Comparison of ENCODE assay signal across 8 cellular contexts in the genomic region with DNA sequence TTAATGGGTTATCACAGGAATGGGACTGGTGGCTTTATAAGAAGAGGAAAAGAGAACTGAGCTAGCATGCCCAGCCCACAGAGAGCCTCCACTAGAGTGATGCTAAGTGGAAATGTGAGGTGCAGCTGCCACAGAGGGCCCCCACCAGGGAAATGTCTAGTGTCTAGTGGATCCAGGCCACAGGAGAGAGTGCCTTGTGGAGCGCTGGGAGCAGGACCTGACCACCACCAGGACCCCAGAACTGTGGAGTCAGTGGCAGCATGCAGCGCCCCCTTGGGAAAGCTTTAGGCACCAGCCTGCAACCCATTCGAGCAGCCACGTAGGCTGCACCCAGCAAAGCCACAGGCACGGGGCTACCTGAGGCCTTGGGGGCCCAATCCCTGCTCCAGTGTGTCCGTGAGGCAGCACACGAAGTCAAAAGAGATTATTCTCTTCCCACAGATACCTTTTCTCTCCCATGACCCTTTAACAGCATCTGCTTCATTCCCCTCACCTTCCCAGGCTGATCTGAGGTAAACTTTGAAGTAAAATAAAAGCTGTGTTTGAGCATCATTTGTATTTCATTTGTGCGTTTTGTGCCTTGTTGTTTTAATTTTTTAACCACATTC. TPM values are rescaled to one million over a fixed set of nuclear protein-coding genes. Genes with fewer than 3 reads are reported as not detected.
DNase-seq lines count a peak whose midpoint lies in the region; ATAC-seq, FAIRE-seq and TF ChIP-seq lines count a peak whose summit lies in the region.

No MANE protein-coding gene starts in this region.

- DNase-seq in RWPE2 (ENCODE audit: low spot score) (no peak), progenitor cell of endocrine pancreas (ENCODE audit: low spot score, unreplicated experiment) (no peak), H54 (ENCODE audit: insufficient read length, low spot score) (no peak), NCI-H1417 treated with DMSO at 0.1 percent for 48 hours (lab: John Stamatoyannopoulos, UW) (no peak)
- DNase-seq in central memory CD8-positive, alpha-beta T cell (ENCODE audit: low spot score in 2 of 2), result peak; percentile 36 to 40

- peaks cover 82% of the 10 kb centered on the region for H3K4me1 Mint-ChIP-seq in central memory CD8-positive, alpha-beta T cell
- H3K4me1 Mint-ChIP-seq in progenitor cell of endocrine pancreas (ENCODE audit: low read depth), result peaks cover 6% of the 10 kb centered on the region

- no peak overlapping the region for H3K4me3 ChIP-seq in RWPE2 (ENCODE audit: severe bottlenecking)

- H3K4me1 ChIP-seq in RWPE2 (ENCODE audit: insufficient read depth, poor library complexity, severe bottlenecking), result peaks cover 18% of the 10 kb centered on the region

- no peaks in the 10 kb centered on the region for H3K27me3 ChIP-seq in RWPE2 (ENCODE audit: insufficient read depth, poor library complexity, severe bottlenecking)

- TF ChIP-seq POLR2A in H54 (IDR thresholded peaks at IDR 0.05; ENCODE audit: low read depth, low read length), result no peak

- H3K36me3 Mint-ChIP-seq in central memory CD8-positive, alpha-beta T cell (ENCODE audit: insufficient read depth), result peaks cover 65% of the 10 kb centered on the region
- peaks cover 8% of the 10 kb centered on the region for H3K36me3 Mint-ChIP-seq in progenitor cell of endocrine pancreas (ENCODE audit: insufficient read depth)

- no peaks in the 10 kb centered on the region for H3K27me3 Mint-ChIP-seq in central memory CD8-positive, alpha-beta T cell
- H3K27me3 Mint-ChIP-seq in progenitor cell of endocrine pancreas, result peaks cover 4% of the 10 kb centered on the region

- H3K27ac ChIP-seq in RWPE2 (ENCODE audit: poor library complexity, severe bottlenecking), result no peak overlapping the region

- H3K27ac Mint-ChIP-seq in central memory CD8-positive, alpha-beta T cell (ENCODE audit: low read depth), result peak overlapping the region; percentile 99
- no peak overlapping the region for H3K27ac Mint-ChIP-seq in progenitor cell of endocrine pancreas

- H3K36me3 ChIP-seq in RWPE2 (ENCODE audit: low read depth), result peaks cover 35% of the 10 kb centered on the region

- H3K9me3 Mint-ChIP-seq in central memory CD8-positive, alpha-beta T cell, result no peaks in the 10 kb centered on the region
- H3K9me3 Mint-ChIP-seq in progenitor cell of endocrine pancreas (ENCODE audit: low read depth), result no peaks in the 10 kb centered on the region

- FAIRE-seq in H54 (lab: Jason Lieb, UNC), result no peak

- ATAC-seq in RWPE2 (ENCODE audit: low read depth) (no peak), HG03280 (IDR thresholded peaks at IDR 0.05; ENCODE audit: unreplicated experiment) (no peak), GM21515 (IDR thresholded peaks at IDR 0.05; ENCODE audit: unreplicated experiment) (no peak)
- peak; percentile 7 for ATAC-seq in central memory CD8-positive, alpha-beta T cell (replicated peaks; ENCODE audit: extremely low read depth, poor library complexity, severe bottlenecking)

- H3K9me3 ChIP-seq in RWPE2 (ENCODE audit: severe bottlenecking), result no peaks in the 10 kb centered on the region

- H3K4me3 Mint-ChIP-seq in central memory CD8-positive, alpha-beta T cell, result peak overlapping the region; percentile 99
- no peak overlapping the region for H3K4me3 Mint-ChIP-seq in progenitor cell of endocrine pancreas (ENCODE audit: low read depth)

- TF ChIP-seq CTCF in GM12872 (IDR thresholded peaks at IDR 0.05; ENCODE audit: insufficient read depth, low read depth, low read length) (peak; percentile 55), RWPE2 (IDR thresholded peaks at IDR 0.05; ENCODE audit: poor library complexity, severe bottlenecking) (peak; percentile 18), progenitor cell of endocrine pancreas (IDR thresholded peaks at IDR 0.05; ENCODE audit: unreplicated experiment) (peak; percentile 31)

RNA-seq across cellular contexts. Expression of a gene that starts 4.4 kb away (rescaled TPM):
- 27.6 and 28.4 TPM in 2 replicates for total RNA-seq in progenitor cell of endocrine pancreas

Comparison
In these comparisons a context has a peak if more than half of its experiments do, and no peak if none do; other contexts are left out.
1. DNase-seq: peak in central memory CD8-positive, alpha-beta T cell (2 of 2); none in RWPE2 (single experiment), progenitor cell of endocrine pancreas (single experiment), H54 (single experiment) and NCI-H1417 treated with DMSO at 0.1 percent for 48 hours (single experiment).
2. Peak in every context shown above with its lines, with median percentiles within 50 percentile points of each other: CTCF ChIP-seq.